14 cellular contexts compared by ENCODE assay signal in the genomic region with DNA sequence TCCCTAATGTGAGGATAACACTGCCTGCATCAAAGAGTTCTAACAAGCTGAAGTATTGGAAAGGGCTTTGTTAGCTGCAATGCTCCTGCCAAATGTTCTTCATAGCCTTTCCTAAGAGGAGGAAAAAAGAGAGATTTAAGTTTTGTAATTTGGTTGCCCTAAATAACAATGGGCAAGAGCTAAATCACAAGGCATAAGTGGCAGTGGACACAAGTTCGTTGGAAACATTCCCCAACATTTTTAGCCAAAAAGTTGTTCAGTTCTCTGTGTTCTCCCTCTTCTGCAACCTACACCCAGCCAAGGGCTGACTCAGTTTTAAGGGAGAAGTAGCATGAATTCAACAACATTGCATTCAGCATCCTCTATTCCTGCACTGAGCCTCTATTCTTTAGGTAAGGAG. TPM values are rescaled to one million over a fixed set of nuclear protein-coding genes. Genes with fewer than 3 reads are reported as not detected.
DNase-seq lines count a peak whose midpoint lies in the region; ATAC-seq and TF ChIP-seq lines count a peak whose summit lies in the region.
"Had no signal": no experiment of that assay in that cellular context is flagged by ENCODE, and none has a peak within 500 bp of the region (broad histone marks: within the 10 kb centered on the region; RNA-seq: fewer than 3 reads in every experiment).

No MANE protein-coding gene starts in this region.

- no peaks in the 10 kb centered on the region for H3K9me2 ChIP-seq in GM23338 (ENCODE audit: insufficient read depth)

- no peaks in the 10 kb centered on the region for H3K9me3 ChIP-seq in Caco-2
- H3K9me3 ChIP-seq in lung (ENCODE audit: control insufficient read depth in 2 of 2, insufficient read depth in 1 of 2, low read length in 1 of 2): no peaks in the 10 kb centered on the region
- H3K9me3 ChIP-seq in subcutaneous abdominal adipose tissue (ENCODE audit: control insufficient read depth in 5 of 5, low read length in 5 of 5): no peaks in the 10 kb centered on the region
- no peaks in the 10 kb centered on the region for H3K9me3 ChIP-seq in T-helper 17 cell (ENCODE audit: control insufficient read depth, low read length, poor library complexity, severe bottlenecking)
- H3K9me3 ChIP-seq: HAP-1 had no signal

- no peaks in the 10 kb centered on the region for H3K9me3 Mint-ChIP-seq in Caco-2 (ENCODE audit: unreplicated experiment)
- H3K9me3 Mint-ChIP-seq in GM23338: no peaks in the 10 kb centered on the region

- H3K27ac ChIP-seq in dorsolateral prefrontal cortex (peak overlapping the region in 32 of 59 donors; percentile 7 to 85 (median 60)), lung (ENCODE audit: low read depth in 1 of 2, low read length in 1 of 2) (no peak overlapping the region), subcutaneous abdominal adipose tissue (ENCODE audit: low read depth, low read length) (peak overlapping the region; percentile 58), GM23338 (ENCODE audit: low read depth) (no peak overlapping the region)

- CTCF ChIA-PET in Caco-2 (lab: Charles Lee): no interaction called here

- H3K9ac ChIP-seq in subcutaneous abdominal adipose tissue (ENCODE audit: low read length in 5 of 5): no peak overlapping the region

- H3K79me2 ChIP-seq in GM23338 (replicated peaks; ENCODE audit: insufficient read depth): no peaks in the 10 kb centered on the region

- no peaks in the 10 kb centered on the region for H4K20me1 ChIP-seq in GM23338 (replicated peaks; ENCODE audit: insufficient read depth)

- H3F3A ChIP-seq in GM23338 (replicated peaks; ENCODE audit: low read depth): 0 out of 2 replicates have a peak, but pooled peaks cover 6% of the 10 kb centered on the region

- H3K27me3 ChIP-seq in Caco-2 (replicated peaks; ENCODE audit: control insufficient read depth, insufficient read depth, low read length): no peaks in the 10 kb centered on the region
- no peaks in the 10 kb centered on the region for H3K27me3 ChIP-seq in dorsolateral prefrontal cortex
- no peaks in the 10 kb centered on the region for H3K27me3 ChIP-seq in lung (ENCODE audit: control insufficient read depth, insufficient read depth)
- no peaks in the 10 kb centered on the region for H3K27me3 ChIP-seq in subcutaneous abdominal adipose tissue (ENCODE audit: control insufficient read depth in 5 of 5, insufficient read depth in 4 of 5, low read length in 5 of 5)
- H3K27me3 ChIP-seq in GM23338 (ENCODE audit: insufficient read depth): no peaks in the 10 kb centered on the region

- no peak overlapping the region for H3K4me3 Mint-ChIP-seq in Caco-2 (ENCODE audit: unreplicated experiment)
- no peak overlapping the region for H3K4me3 Mint-ChIP-seq in GM23338
- H3K4me3 Mint-ChIP-seq in T-helper 17 cell: no peak overlapping the region

- intact Hi-C loops in Caco-2 (cut with micrococcal nuclease; ENCODE audit: unreplicated experiment) (no loop called here), dorsolateral prefrontal cortex (cut with DNase I) (no loop called here)

- POLR2A ChIA-PET in Caco-2 (lab: Charles Lee): no interaction called here

- DNase-seq in Caco-2 (no peak), dorsolateral prefrontal cortex (no peak), lung (ENCODE audit: low spot score) (no peak), GM23338 (ENCODE audit: low spot score) (no peak), T-helper 17 cell (no peak)
- DNase-seq: DMS153, Karpas-422, MM.1S, NCI-H2029, NCI-H524 had no signal

- no peak overlapping the region for H3K4me3 ChIP-seq in Caco-2 (ENCODE audit: low read depth, low read length)
- no peak overlapping the region for H3K4me3 ChIP-seq in dorsolateral prefrontal cortex
- H3K4me3 ChIP-seq in lung: no peak overlapping the region
- no peak overlapping the region for H3K4me3 ChIP-seq in subcutaneous abdominal adipose tissue (ENCODE audit: low read depth in 1 of 5, low read length in 5 of 5)
- H3K4me3 ChIP-seq in GM23338: no peak overlapping the region
- H3K4me3 ChIP-seq: HAP-1 had no signal

- no peaks in the 10 kb centered on the region for H3K36me3 Mint-ChIP-seq in Caco-2 (ENCODE audit: insufficient read depth, unreplicated experiment)
- no peaks in the 10 kb centered on the region for H3K36me3 Mint-ChIP-seq in GM23338 (ENCODE audit: low read depth)
- no peaks in the 10 kb centered on the region for H3K36me3 Mint-ChIP-seq in T-helper 17 cell (ENCODE audit: low read depth)

- WGBS in lung, 2 donors: 49 to 79% methylated on average over 1 of the region's 1 CpG

- no peaks in the 10 kb centered on the region for H3K36me3 ChIP-seq in Caco-2 (ENCODE audit: control insufficient read depth, insufficient read depth, low read length)
- H3K36me3 ChIP-seq in lung (ENCODE audit: control insufficient read depth in 2 of 2, insufficient read depth in 2 of 2, low read length in 2 of 2): no peaks in the 10 kb centered on the region
- no peaks in the 10 kb centered on the region for H3K36me3 ChIP-seq in subcutaneous abdominal adipose tissue (ENCODE audit: control insufficient read depth in 5 of 5, insufficient read depth in 5 of 5, low read length in 5 of 5)
- H3K36me3 ChIP-seq in GM23338 (ENCODE audit: insufficient read depth): no peaks in the 10 kb centered on the region
- H3K36me3 ChIP-seq: HAP-1 had no signal

- H3K4me2 ChIP-seq in GM23338: no peak overlapping the region

- BruUV-seq in Caco-2 (replicated peaks; lab: Mats Ljungman, UMichigan): no TSS peak

- H3K4me1 Mint-ChIP-seq in Caco-2 (ENCODE audit: low read depth, unreplicated experiment): peaks cover 5% of the 10 kb centered on the region
- peaks cover 5% of the 10 kb centered on the region for H3K4me1 Mint-ChIP-seq in GM23338
- no peaks in the 10 kb centered on the region for H3K4me1 Mint-ChIP-seq in T-helper 17 cell

- peak; percentile 11 for ATAC-seq in lung (ENCODE audit: insufficient read depth, low FRiP score)
- no peak for ATAC-seq in GM21528 (IDR thresholded peaks at IDR 0.05; ENCODE audit: low FRiP score, unreplicated experiment)
- ATAC-seq in GM23338: no peak
- no peak for ATAC-seq in GM19395 (IDR thresholded peaks at IDR 0.05; ENCODE audit: unreplicated experiment)
- no peak for ATAC-seq in T-helper 17 cell

- no peak overlapping the region for H2AFZ ChIP-seq in GM23338

- TF ChIP-seq CTCF in Caco-2 (IDR thresholded peaks at IDR 0.05; ENCODE audit: insufficient read depth in 1 of 2, low read depth in 1 of 2, low read length in 1 of 2, severe bottlenecking in 1 of 2, unreplicated experiment in 1 of 2): no peak
- no peak for TF ChIP-seq CTCF in dorsolateral prefrontal cortex (IDR thresholded peaks at IDR 0.05 in 54 of 56, conservative IDR thresholded peaks at IDR 0.05 in 2 of 56; ENCODE audit: low read depth in 1 of 56, partially characterized antibody in 56 of 56)
- no peak for TF ChIP-seq CTCF in lung (IDR thresholded peaks at IDR 0.05; ENCODE audit: control extremely low read depth, extremely low read depth)
- no peak for TF ChIP-seq CTCF in GM23338 (conservative IDR thresholded peaks at IDR 0.05; ENCODE audit: low read depth in 2 of 2)

- H3K27ac Mint-ChIP-seq in Caco-2 (ENCODE audit: unreplicated experiment): peak overlapping the region; percentile 61
- no peak overlapping the region for H3K27ac Mint-ChIP-seq in GM23338
- H3K27ac Mint-ChIP-seq in T-helper 17 cell: no peak overlapping the region

- peaks cover 11% of the 10 kb centered on the region for H3K4me1 ChIP-seq in Caco-2
- H3K4me1 ChIP-seq in lung (ENCODE audit: control insufficient read depth in 2 of 2, insufficient read depth in 2 of 2, low read length in 2 of 2): no peaks in the 10 kb centered on the region
- peaks cover 0 to 26% (median 18%) of the 10 kb centered on the region in 5 donors for H3K4me1 ChIP-seq in subcutaneous abdominal adipose tissue (ENCODE audit: control insufficient read depth in 5 of 5, insufficient read depth in 5 of 5, low read length in 5 of 5)
- H3K4me1 ChIP-seq in GM23338 (ENCODE audit: insufficient read depth): no peaks in the 10 kb centered on the region

- H3K27me3 Mint-ChIP-seq in Caco-2 (ENCODE audit: insufficient read depth, unreplicated experiment) (no peaks in the 10 kb centered on the region), GM23338 (ENCODE audit: insufficient read depth, low read depth, poor library complexity) (peaks cover 6% of the 10 kb centered on the region), T-helper 17 cell (peaks cover 9% of the 10 kb centered on the region)

TF ChIP-seq in GM23338, 12 proteins besides CTCF, POLR2A, EP300 and RAD21 (continues in another document):
- TF ChIP-seq POLR2AphosphoS5 (IDR thresholded peaks at IDR 0.05; ENCODE audit: low read depth) (no peak), CREB1 (CRISPR knock-in tag; IDR thresholded peaks at IDR 0.05; ENCODE audit: low read depth) (no peak), STAT1 (IDR thresholded peaks at IDR 0.05; ENCODE audit: unreplicated experiment) (no peak), JUNB (IDR thresholded peaks at IDR 0.05; ENCODE audit: unreplicated experiment) (no peak), EZH2phosphoT487 (IDR thresholded peaks at IDR 0.05; ENCODE audit: unreplicated experiment) (no peak)

RNA-seq across cellular contexts. Expression of a gene that starts 2.6 kb away (rescaled TPM):
- total RNA-seq in Caco-2 (2022): 1.8 and 1.9 TPM in 2 replicates
- 1 to 10 TPM in 119 of 120 experiments, under 1 TPM in 1; 0.97 to 5.3 (median 3.0) TPM for total RNA-seq in dorsolateral prefrontal cortex
- 1 to 10 TPM; 1.1 to 4.6 TPM for total RNA-seq in lung
- 1 to 10 TPM; 1.6 to 1.8 TPM for polyA plus RNA-seq in lung
- 2.3 and 3.9 TPM in 2 replicates for total RNA-seq in GM23338 (2014; rRNA removed; shearing (Covaris generic))
- 3.0 and 3.6 TPM in 2 replicates for polyA plus RNA-seq in GM23338 (2016; fragmentation: Nextera tagmentation; extraction: Ambion mirVana)
- under 1 TPM; 0.65 to 0.81 TPM for total RNA-seq in T-helper 17 cell

RNA-seq across cellular contexts. Expression of a gene that starts 37.4 kb away (rescaled TPM):
- total RNA-seq in Caco-2 (2022) (46.4 and 47.3 TPM in 2 replicates), dorsolateral prefrontal cortex (100 to 1,000 TPM in 25 of 120 experiments, 10 to 100 TPM in 95; 64.4 to 134 (median 84.8) TPM), lung (10 to 100 TPM; 50.0 to 82.3 TPM), T-helper 17 cell (10 to 100 TPM; 73.8 to 79.1 TPM)
- polyA plus RNA-seq in lung (10 to 100 TPM; 10.7 to 23.5 TPM), GM23338 (2016; fragmentation: Nextera tagmentation; extraction: Ambion mirVana) (11.4 and 14.9 TPM in 2 replicates)
- 28.5 and 43.6 TPM in 2 replicates for total RNA-seq in GM23338 (2014; rRNA removed; shearing (Covaris generic))

RNA-seq across cellular contexts. Expression of a gene that starts 51.5 kb away (rescaled TPM):
- total RNA-seq in Caco-2 (2022) (3.6 and 5.5 TPM in 2 replicates), dorsolateral prefrontal cortex (10 to 100 TPM in 7 of 120 experiments, 1 to 10 TPM in 112, under 1 TPM in 1; 0.87 to 31.6 (median 3.9) TPM), lung (10 to 100 TPM; 37.4 to 55.0 TPM), T-helper 17 cell (under 1 TPM in 1 of 2 donors, not detected in 1; 0.21 TPM)
- polyA plus RNA-seq in lung (10 to 100 TPM; 15.8 to 26.2 TPM), GM23338 (2016; fragmentation: Nextera tagmentation; extraction: Ambion mirVana) (40.2 and 41.7 TPM in 2 replicates)
- 69.1 and 81.7 TPM in 2 replicates for total RNA-seq in GM23338 (2014; rRNA removed; shearing (Covaris generic))

Comparison
In these comparisons a context has a peak if more than half of its experiments do, and no peak if none do; other contexts are left out.
1. H3K27ac ChIP-seq: peak in dorsolateral prefrontal cortex (32 of 59) and subcutaneous abdominal adipose tissue (single experiment); none in lung (0 of 2) and GM23338 (single experiment).